ENCODE assay signal across 1 cellular context in the genomic region with DNA sequence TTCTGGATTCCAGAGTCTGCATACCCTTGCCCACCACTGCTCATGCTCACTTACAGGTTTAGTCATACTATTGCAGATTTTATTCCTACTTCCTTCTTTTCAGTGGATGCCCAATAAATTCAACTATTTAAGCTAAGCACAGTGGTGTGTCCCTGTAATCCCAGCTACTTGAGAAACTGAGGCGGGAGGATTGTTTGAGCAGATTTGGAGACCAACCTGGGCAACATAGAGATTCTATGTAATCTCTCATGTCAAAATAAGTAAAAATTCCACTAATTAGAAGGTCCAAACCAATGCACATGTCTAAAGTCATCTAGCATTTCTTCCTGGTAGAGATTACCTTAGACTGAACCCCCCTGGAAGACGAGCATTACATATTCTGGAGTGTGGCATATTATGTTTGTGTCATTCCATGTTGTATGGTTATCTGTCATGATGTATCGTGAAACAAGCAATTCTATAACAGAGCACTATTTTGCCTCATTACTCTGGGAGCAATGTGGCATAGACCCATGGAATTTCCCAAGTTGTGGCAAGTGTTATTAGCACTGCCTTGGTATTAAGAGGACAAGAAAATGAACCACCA.
TF ChIP-seq lines count a peak whose summit lies in the region.

No MANE protein-coding gene starts in this region.

TF ChIP-seq in GM12891, 5 proteins besides CTCF, POLR2A, EP300 and RAD21:
- TF ChIP-seq SPI1 (IDR thresholded peaks at IDR 0.05; ENCODE audit: low read depth, low read length), result peak; percentile 37; the same call in 1 of the 2 replicates
- no peak for TF ChIP-seq POU2F2 (IDR thresholded peaks at IDR 0.05; ENCODE audit: low read depth, low read length)
